Comparison of ENCODE assay signal across 23 cellular contexts in genomic region chr5:172758836-172759149, GRCh38. TPM values are rescaled to one million over a fixed set of nuclear protein-coding genes. Genes with fewer than 3 reads are reported as not detected.
DNase-seq lines count a peak whose midpoint lies in the region; ATAC-seq and TF ChIP-seq lines count a peak whose summit lies in the region.
"Had no signal": no experiment of that assay in that cellular context is flagged by ENCODE, and none has a peak within 500 bp of the region (broad histone marks: within the 10 kb centered on the region; RNA-seq: fewer than 3 reads in every experiment).

No MANE protein-coding gene starts in this region.

- H3K9me3 ChIP-seq in SK-N-SH (0 out of 2 replicates have a peak, but pooled peaks cover 7% of the 10 kb centered on the region), mucosa of descending colon (no peaks in the 10 kb centered on the region)

- in situ Hi-C loops in brain microvascular endothelial cell (cut with HindIII; ENCODE audit: low pct_ligation_motif_present, low sequenced_read_pairs): no loop called here

- no peak for TF ChIP-seq EP300 in SK-N-SH (IDR thresholded peaks at IDR 0.05; ENCODE audit: borderline replicate concordance in 1 of 2, low read depth in 1 of 2, low read length in 1 of 2)

- H3K27ac Mint-ChIP-seq in stimulated activated effector memory CD8-positive, alpha-beta T cell treated with anti-CD3 and anti-CD28 coated beads, Interleukin-12 subunit alpha, Interleukin-12 subunit beta, amount 100 ng/mL, for 72 hours: peak overlapping the region; percentile 66
- H3K27ac Mint-ChIP-seq: activated CD4-positive, alpha-beta memory T cell treated with anti-CD3 and anti-CD28 coated beads for 36 hours; activated naive CD4-positive, alpha-beta T cell treated with anti-CD3 and anti-CD28 coated beads for 36 hours; activated T-cell treated with anti-CD3 and anti-CD28 coated beads, Interleukin-2, amount 50 U/mL, for 24 hours had no signal

- peak overlapping the region; percentile 40; the same call in 1 of the 2 replicates for H3K9ac ChIP-seq in SK-N-SH
- H3K9ac ChIP-seq: parathyroid adenoma had no signal

- WGBS in SK-N-SH (ENCODE audit: low lambda C conversion rate): 88% methylated on average over 6 of the region's 6 CpGs

- ATAC-seq in SK-N-SH treated with all-trans-retinoic acid at 6 μM for 48 hours: no peak
- peak; percentile 15 for ATAC-seq in mucosa of descending colon
- no peak for ATAC-seq in stimulated activated effector memory CD8-positive, alpha-beta T cell treated with anti-CD3 and anti-CD28 coated beads, Interleukin-12 subunit alpha, Interleukin-12 subunit beta, amount 100 ng/mL, for 72 hours
- ATAC-seq in HG02885 (IDR thresholded peaks at IDR 0.05; ENCODE audit: poor library complexity, unreplicated experiment): no peak

- no peaks in the 10 kb centered on the region for H3F3A ChIP-seq in SK-N-SH (replicated peaks; ENCODE audit: insufficient read depth)

- peaks cover 20% of the 10 kb centered on the region for H3K4me1 Mint-ChIP-seq in stimulated activated effector memory CD8-positive, alpha-beta T cell treated with anti-CD3 and anti-CD28 coated beads, Interleukin-12 subunit alpha, Interleukin-12 subunit beta, amount 100 ng/mL, for 72 hours

- DNase-seq in SK-N-SH (no peak), brain microvascular endothelial cell (no peak), mucosa of descending colon (no peak), kidney glomerular epithelial cell (lab: John Stamatoyannopoulos, UW) (no peak), EL (no peak)
- no peak for DNase-seq in stimulated activated effector memory CD8-positive, alpha-beta T cell treated with anti-CD3 and anti-CD28 coated beads, Interleukin-12 subunit alpha, Interleukin-12 subunit beta, amount 100 ng/mL, for 72 hours (ENCODE audit: low spot score in 2 of 2)
- DNase-seq: activated CD4-positive, alpha-beta memory T cell treated with anti-CD3 and anti-CD28 coated beads for 36 hours; activated naive CD4-positive, alpha-beta T cell treated with anti-CD3 and anti-CD28 coated beads for 36 hours; activated T-cell treated with anti-CD3 and anti-CD28 coated beads, Interleukin-2, amount 50 U/mL, for 24 hours; C1 segment of cervical spinal cord; DMS153; MM.1S; NCI-H1694; NCI-H446 treated with DMSO at 0.1 percent for 48 hours; stimulated activated CD4-positive, alpha-beta T cell treated with anti-CD3 and anti-CD28 coated beads, Interleukin-12 subunit alpha, Interleukin-12 subunit beta, amount 100 ng/mL, for 4 hours; WERI-Rb-1 had no signal

- no peaks in the 10 kb centered on the region for H4K20me1 ChIP-seq in SK-N-SH (ENCODE audit: insufficient read depth)

- H3K9me2 ChIP-seq in SK-N-SH: no peaks in the 10 kb centered on the region

- no peak for TF ChIP-seq RAD21 in SK-N-SH (IDR thresholded peaks at IDR 0.05; ENCODE audit: low read length)

- intact Hi-C loops in mucosa of descending colon (cut with DNase I, micrococcal nuclease): no loop called here

- H3K27me3 ChIP-seq in SK-N-SH (ENCODE audit: insufficient read depth) (no peaks in the 10 kb centered on the region), brain microvascular endothelial cell (replicated peaks) (no peaks in the 10 kb centered on the region)

- H3K9me3 Mint-ChIP-seq in stimulated activated effector memory CD8-positive, alpha-beta T cell treated with anti-CD3 and anti-CD28 coated beads, Interleukin-12 subunit alpha, Interleukin-12 subunit beta, amount 100 ng/mL, for 72 hours: peaks cover 6% of the 10 kb centered on the region

- H3K4me3 ChIP-seq in SK-N-SH (ENCODE audit: low read depth in 2 of 2, low read length in 1 of 2): no peak overlapping the region
- no peak overlapping the region for H3K4me3 ChIP-seq in brain microvascular endothelial cell (ENCODE audit: low read depth, low read length)
- no peak overlapping the region for H3K4me3 ChIP-seq in mucosa of descending colon
- H3K4me3 ChIP-seq: coronary artery, thoracic aorta had no signal

- no peaks in the 10 kb centered on the region for H3K79me2 ChIP-seq in SK-N-SH (ENCODE audit: insufficient read depth)
- H3K79me2 ChIP-seq: parathyroid adenoma had no signal

- no peaks in the 10 kb centered on the region for H3K36me3 ChIP-seq in SK-N-SH (replicated peaks in 1 of 2; ENCODE audit: control insufficient read depth in 1 of 2, insufficient read depth in 2 of 2, low read length in 1 of 2)
- no peaks in the 10 kb centered on the region for H3K36me3 ChIP-seq in brain microvascular endothelial cell (replicated peaks)
- H3K36me3 ChIP-seq in mucosa of descending colon (ENCODE audit: low read depth): no peaks in the 10 kb centered on the region
- H3K36me3 ChIP-seq: thoracic aorta, WERI-Rb-1 had no signal

- H3K4me3 Mint-ChIP-seq in stimulated activated effector memory CD8-positive, alpha-beta T cell treated with anti-CD3 and anti-CD28 coated beads, Interleukin-12 subunit alpha, Interleukin-12 subunit beta, amount 100 ng/mL, for 72 hours: no peak overlapping the region
- H3K4me3 Mint-ChIP-seq: activated CD4-positive, alpha-beta memory T cell treated with anti-CD3 and anti-CD28 coated beads for 36 hours; activated naive CD4-positive, alpha-beta T cell treated with anti-CD3 and anti-CD28 coated beads for 36 hours; activated T-cell treated with anti-CD3 and anti-CD28 coated beads, Interleukin-2, amount 50 U/mL, for 24 hours; IgD-negative memory B cell had no signal

- peak overlapping the region; percentile 42; the same call in 1 of the 2 replicates for H3K4me2 ChIP-seq in SK-N-SH

- CTCF ChIA-PET in SK-N-SH (lab: Yijun Ruan, JAX): interaction anchor here (1.8 kb wide), 1 partner anchor 44 kb away, joined by 6 read pairs; no protein-coding TSS in a partner anchor

- H2AFZ ChIP-seq in SK-N-SH (ENCODE audit: low read depth): no peak overlapping the region
- H2AFZ ChIP-seq: parathyroid adenoma had no signal

- H3K27ac ChIP-seq in SK-N-SH (ENCODE audit: low read depth in 2 of 2, low read length in 1 of 2): peak overlapping the region in 1 of 2 experiments; percentile 84; a peak in 2 of 4 replicates
- peak overlapping the region; percentile 89 for H3K27ac ChIP-seq in brain microvascular endothelial cell
- H3K27ac ChIP-seq: 22Rv1, parathyroid adenoma, WERI-Rb-1 had no signal

- POLR2A ChIA-PET in SK-N-SH (lab: Yijun Ruan, JAX): no interaction called here

- TF ChIP-seq CTCF in SK-N-SH (IDR thresholded peaks at IDR 0.05): no peak
- TF ChIP-seq CTCF in brain microvascular endothelial cell (IDR thresholded peaks at IDR 0.05; ENCODE audit: low read depth, low read length, missing control alignments): no peak
- TF ChIP-seq CTCF in mucosa of descending colon (IDR thresholded peaks at IDR 0.05): no peak

- no peaks in the 10 kb centered on the region for H3K36me3 Mint-ChIP-seq in stimulated activated effector memory CD8-positive, alpha-beta T cell treated with anti-CD3 and anti-CD28 coated beads, Interleukin-12 subunit alpha, Interleukin-12 subunit beta, amount 100 ng/mL, for 72 hours
- H3K36me3 Mint-ChIP-seq: activated CD4-positive, alpha-beta memory T cell treated with anti-CD3 and anti-CD28 coated beads for 36 hours; IgD-negative memory B cell had no signal

- H3K4me1 ChIP-seq in SK-N-SH (ENCODE audit: control insufficient read depth in 1 of 2, insufficient read depth in 2 of 2, low read depth in 1 of 2, low read length in 1 of 2) (0 out of 4 replicates have a peak, but pooled peaks cover 0 to 5% of the 10 kb centered on the region in 2 experiments), mucosa of descending colon (ENCODE audit: low read depth) (no peaks in the 10 kb centered on the region)

TF ChIP-seq in SK-N-SH, 30 proteins besides CTCF, POLR2A, EP300 and RAD21 (continues in another document):
- TF ChIP-seq USF1 (IDR thresholded peaks at IDR 0.05; ENCODE audit: borderline replicate concordance, low read depth) (no peak), FOSL2 (IDR thresholded peaks at IDR 0.05; ENCODE audit: borderline replicate concordance, low read depth) (no peak)

TF ChIP-seq in SK-N-SH treated with all-trans-retinoic acid at 6 μM for 48 hours, 23 proteins besides CTCF, POLR2A, EP300 and RAD21 (continues in another document):
- TF ChIP-seq TCF4 (CRISPR knock-in tag; IDR thresholded peaks at IDR 0.05; ENCODE audit: borderline replicate concordance): no peak
- TF ChIP-seq CSRNP3 (CRISPR knock-in tag; IDR thresholded peaks at IDR 0.05): no peak
- no peak for TF ChIP-seq TOX (CRISPR knock-in tag; IDR thresholded peaks at IDR 0.05; ENCODE audit: borderline replicate concordance)
- TF ChIP-seq ZNF565 (CRISPR knock-in tag; conservative IDR thresholded peaks at IDR 0.05; ENCODE audit: low read depth): no peak
- TF ChIP-seq ZC3H10 (CRISPR knock-in tag; IDR thresholded peaks at IDR 0.05): no peak
- no peak for TF ChIP-seq SNAI2 (CRISPR knock-in tag; IDR thresholded peaks at IDR 0.05)
- TF ChIP-seq PATZ1 (CRISPR knock-in tag; IDR thresholded peaks at IDR 0.05; ENCODE audit: borderline replicate concordance): no peak

RNA-seq across cellular contexts. Expression of gene DUSP1, which starts 12.2 kb away (rescaled TPM):
- polyA plus RNA-seq in SK-N-SH (2012; rRNA removed): 373 and 455 TPM in 2 replicates
- polyA plus RNA-seq in SK-N-SH (2012; cell fraction: cytosol; rRNA removed): 208 and 248 TPM in 2 replicates
- polyA plus RNA-seq in SK-N-SH (2012; cell fraction: nucleus; rRNA removed): 873 and 891 TPM in 2 replicates
- total RNA-seq in mucosa of descending colon: 100 to 1,000 TPM in 2 of 3 donors, 10 to 100 TPM in 1; 90.9 to 233 (median 137) TPM
